8 cellular contexts compared by ENCODE assay signal in the genomic region with DNA sequence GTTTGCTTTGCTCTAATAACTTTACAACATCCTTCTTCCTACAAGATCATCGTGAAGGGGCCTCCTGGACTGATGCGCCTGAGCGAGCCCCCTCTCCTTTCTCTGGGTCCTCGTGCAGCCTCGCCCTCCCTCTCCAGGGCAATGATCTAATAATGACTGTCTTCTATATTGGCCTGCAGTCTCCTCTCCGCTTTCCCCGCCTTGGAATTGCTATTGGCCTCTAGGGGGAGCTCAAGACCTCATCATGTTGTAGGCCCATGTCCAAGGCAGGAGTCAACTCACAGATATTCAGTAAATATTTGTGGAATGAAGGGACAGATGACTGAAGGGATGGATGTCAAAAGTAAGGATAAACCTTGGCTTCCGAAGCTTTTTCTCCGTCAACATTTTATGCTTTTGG.
A peak's percentile ranks its signal among the peaks of the same experiment; 100 is the strongest.
DNase-seq lines count a peak whose midpoint lies in the region; ATAC-seq and TF ChIP-seq lines count a peak whose summit lies in the region.

No MANE protein-coding gene starts in this region.

- no peak for ATAC-seq in HG03135 (IDR thresholded peaks at IDR 0.05; ENCODE audit: unreplicated experiment)
- ATAC-seq in GM19463 (IDR thresholded peaks at IDR 0.05; ENCODE audit: unreplicated experiment): no peak

- H3K4me3 ChIP-seq in LNCaP clone FGC (ENCODE audit: low read depth, low read length) (no peak overlapping the region), NT2/D1 (ENCODE audit: insufficient read length, low read depth) (no peak overlapping the region), colonic mucosa (no peak overlapping the region)
- no peak overlapping the region for H3K4me3 ChIP-seq in effector memory CD4-positive, alpha-beta T cell (ENCODE audit: insufficient read depth, low read depth, low read length, poor library complexity, severe bottlenecking)

- no peak overlapping the region for H3K27ac ChIP-seq in colonic mucosa
- H3K27ac ChIP-seq in effector memory CD4-positive, alpha-beta T cell (ENCODE audit: insufficient read depth, low read length, poor library complexity, severe bottlenecking): no peak overlapping the region

- H3K36me3 ChIP-seq in NT2/D1 (ENCODE audit: insufficient read depth, insufficient read length, low read length) (no peaks in the 10 kb centered on the region), colonic mucosa (no peaks in the 10 kb centered on the region)
- no peaks in the 10 kb centered on the region for H3K36me3 ChIP-seq in effector memory CD4-positive, alpha-beta T cell (ENCODE audit: control insufficient read depth, insufficient read depth, low read length)

- DNase-seq in DMS53 (lab: John Stamatoyannopoulos, UW) (peak; percentile 79), LNCaP clone FGC (ENCODE audit: low read depth) (peak; percentile 38), NT2/D1 (ENCODE audit: low read depth, low spot score) (peak; percentile 80), colonic mucosa (peak; percentile 17), lung microvascular endothelial cell (ENCODE audit: low read depth in 2 of 2) (peak; percentile 1 to 15)
- no peak for DNase-seq in effector memory CD4-positive, alpha-beta T cell

- H3K9me3 ChIP-seq in NT2/D1 (ENCODE audit: insufficient read depth, low read length): no peaks in the 10 kb centered on the region
- H3K9me3 ChIP-seq in colonic mucosa: no peaks in the 10 kb centered on the region
- no peaks in the 10 kb centered on the region for H3K9me3 ChIP-seq in effector memory CD4-positive, alpha-beta T cell (ENCODE audit: control insufficient read depth, low read length)

- no peak overlapping the region for H3K9ac ChIP-seq in NT2/D1 (ENCODE audit: insufficient read length, low read depth)
- no peak overlapping the region for H3K9ac ChIP-seq in colonic mucosa (ENCODE audit: low read depth in 2 of 2, low read length in 2 of 2)

- intact Hi-C loops in colonic mucosa (cut with DNase I): no loop called here

- H3K4me1 ChIP-seq in NT2/D1 (ENCODE audit: insufficient read depth, insufficient read length) (no peaks in the 10 kb centered on the region), colonic mucosa (no peaks in the 10 kb centered on the region)
- H3K4me1 ChIP-seq in effector memory CD4-positive, alpha-beta T cell (ENCODE audit: control insufficient read depth, insufficient read depth, low read length, poor library complexity, severe bottlenecking): no peaks in the 10 kb centered on the region

- H3K27me3 ChIP-seq in NT2/D1 (ENCODE audit: insufficient read depth, insufficient read length): no peaks in the 10 kb centered on the region
- H3K27me3 ChIP-seq in colonic mucosa: no peaks in the 10 kb centered on the region
- no peaks in the 10 kb centered on the region for H3K27me3 ChIP-seq in effector memory CD4-positive, alpha-beta T cell (replicated peaks; ENCODE audit: control insufficient read depth, insufficient read depth, low read length, poor library complexity, severe bottlenecking)

- TF ChIP-seq CTCF in LNCaP clone FGC (IDR thresholded peaks at IDR 0.05; ENCODE audit: control insufficient read depth, extremely low read depth, insufficient read depth): peak; percentile 84
- peak; percentile 21 for TF ChIP-seq CTCF in colonic mucosa (IDR thresholded peaks at IDR 0.05)

Comparison
In these comparisons a context has a peak if more than half of its experiments do, and no peak if none do; other contexts are left out.
1. DNase-seq: peak in DMS53 (single experiment), LNCaP clone FGC (single experiment), NT2/D1 (single experiment), colonic mucosa (single experiment) and lung microvascular endothelial cell (2 of 2); none in effector memory CD4-positive, alpha-beta T cell (0 of 3).